In genomic region chr2:232592687-232593407, GRCh38 we compare ENCODE assay signal across 1 cellular context.
TF ChIP-seq lines count a peak whose summit lies in the region.

No MANE protein-coding gene starts in this region.

TF ChIP-seq in SK-N-SH, 30 proteins besides CTCF, POLR2A, EP300 and RAD21 (continued from another document):
- no peak for TF ChIP-seq ZBTB33 (IDR thresholded peaks at IDR 0.05; ENCODE audit: borderline replicate concordance, low read depth)
- TF ChIP-seq GABPA (IDR thresholded peaks at IDR 0.05; ENCODE audit: low read depth), result no peak
